1 cellular context compared by ENCODE assay signal in genomic region chr11:3655548-3655947, GRCh38.
TF ChIP-seq lines count a peak whose summit lies in the region.

No MANE protein-coding gene starts in this region.

TF ChIP-seq in WTC11, 78 proteins besides CTCF, POLR2A, EP300 and RAD21 (continued from another document):
- TF ChIP-seq IRF1 (CRISPR knock-in tag; IDR thresholded peaks at IDR 0.05) (no peak), USF2 (CRISPR knock-in tag; IDR thresholded peaks at IDR 0.05) (peak; percentile 85), CREM (CRISPR knock-in tag; IDR thresholded peaks at IDR 0.05) (no peak), E2F5 (CRISPR knock-in tag; IDR thresholded peaks at IDR 0.05) (no peak), NFYB (CRISPR knock-in tag; conservative IDR thresholded peaks at IDR 0.05; ENCODE audit: low read depth) (0 out of 2 replicates have a peak, but pooled peaks have one; percentile 41), ESRRA (CRISPR knock-in tag; IDR thresholded peaks at IDR 0.05; ENCODE audit: borderline replicate concordance) (no peak), SMAD4 (CRISPR knock-in tag; IDR thresholded peaks at IDR 0.05) (no peak), FOXK1 (CRISPR knock-in tag; IDR thresholded peaks at IDR 0.05) (no peak)
- TF ChIP-seq, protein P1, sequence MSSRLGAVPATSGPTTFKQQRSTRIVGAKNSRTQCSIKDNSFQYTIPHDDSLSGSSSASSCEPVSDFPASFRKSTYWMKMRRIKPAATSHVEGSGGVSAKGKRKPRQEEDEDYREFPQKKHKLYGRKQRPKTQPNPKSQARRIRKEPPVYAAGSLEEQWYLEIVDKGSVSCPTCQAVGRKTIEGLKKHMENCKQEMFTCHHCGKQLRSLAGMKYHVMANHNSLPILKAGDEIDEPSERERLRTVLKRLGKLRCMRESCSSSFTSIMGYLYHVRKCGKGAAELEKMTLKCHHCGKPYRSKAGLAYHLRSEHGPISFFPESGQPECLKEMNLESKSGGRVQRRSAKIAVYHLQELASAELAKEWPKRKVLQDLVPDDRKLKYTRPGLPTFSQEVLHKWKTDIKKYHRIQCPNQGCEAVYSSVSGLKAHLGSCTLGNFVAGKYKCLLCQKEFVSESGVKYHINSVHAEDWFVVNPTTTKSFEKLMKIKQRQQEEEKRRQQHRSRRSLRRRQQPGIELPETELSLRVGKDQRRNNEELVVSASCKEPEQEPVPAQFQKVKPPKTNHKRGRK (CRISPR knock-in tag; IDR thresholded peaks at IDR 0.05; ENCODE audit: borderline replicate concordance) = no peak
- TF ChIP-seq, protein P2, sequence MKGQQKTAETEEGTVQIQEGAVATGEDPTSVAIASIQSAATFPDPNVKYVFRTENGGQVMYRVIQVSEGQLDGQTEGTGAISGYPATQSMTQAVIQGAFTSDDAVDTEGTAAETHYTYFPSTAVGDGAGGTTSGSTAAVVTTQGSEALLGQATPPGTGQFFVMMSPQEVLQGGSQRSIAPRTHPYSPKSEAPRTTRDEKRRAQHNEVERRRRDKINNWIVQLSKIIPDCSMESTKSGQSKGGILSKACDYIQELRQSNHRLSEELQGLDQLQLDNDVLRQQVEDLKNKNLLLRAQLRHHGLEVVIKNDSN (CRISPR knock-in tag; IDR thresholded peaks at IDR 0.05) = peak; percentile 79
TF ChIP-seq in WTC11: peak in this region for 3.
